11 cellular contexts compared by ENCODE assay signal in genomic region chr17:80793851-80794267, GRCh38.
A peak's percentile ranks its signal among the peaks of the same experiment; 100 is the strongest.
DNase-seq lines count a peak whose midpoint lies in the region; TF ChIP-seq lines count a peak whose summit lies in the region.
"Had no signal": no experiment of that assay in that cellular context is flagged by ENCODE, and none has a peak within 500 bp of the region (broad histone marks: within the 10 kb centered on the region; RNA-seq: fewer than 3 reads in every experiment).

No MANE protein-coding gene starts in this region.

- H3K27ac ChIP-seq in RWPE1 (peak overlapping the region; percentile 87), dorsolateral prefrontal cortex (peak overlapping the region in 31 of 59 donors; percentile 1 to 86 (median 36))

- H3K4me1 Mint-ChIP-seq in Calu3 (ENCODE audit: low read depth, unreplicated experiment) (peaks cover 53% of the 10 kb centered on the region), osteocyte (ENCODE audit: unreplicated experiment) (peaks cover 79% of the 10 kb centered on the region)

- intact Hi-C loops in Calu3 (cut with micrococcal nuclease; ENCODE audit: unreplicated experiment) (no loop called here), dorsolateral prefrontal cortex (cut with DNase I) (loop anchor here in 1 of 2 donors (5.0 kb wide), 1 partner anchor 37 kb away; no protein-coding TSS in a partner anchor)

- TF ChIP-seq CTCF in Calu3 (IDR thresholded peaks at IDR 0.05; ENCODE audit: unreplicated experiment) (no peak), RWPE1 (conservative IDR thresholded peaks at IDR 0.05; ENCODE audit: low read depth) (no peak), dorsolateral prefrontal cortex (IDR thresholded peaks at IDR 0.05 in 54 of 56, conservative IDR thresholded peaks at IDR 0.05 in 2 of 56; ENCODE audit: low read depth in 1 of 56, partially characterized antibody in 56 of 56) (no peak), osteocyte (IDR thresholded peaks at IDR 0.05) (no peak)

- H3K4me3 Mint-ChIP-seq in Calu3 (ENCODE audit: low read depth, unreplicated experiment) (no peak overlapping the region), osteocyte (ENCODE audit: unreplicated experiment) (peak overlapping the region; percentile 37)
- H3K4me3 Mint-ChIP-seq: activated T-cell treated with anti-CD3 and anti-CD28 coated beads, Interleukin-2, amount 50 U/mL, for 4 hours had no signal

- POLR2A ChIA-PET in RWPE1 (lab: Yijun Ruan, JAX; ENCODE audit: low non-redundant PET): no interaction called here

- no TSS peak for BruUV-seq in Calu3 (replicated peaks; lab: Mats Ljungman, UMichigan)

- H3K4me3 ChIP-seq in dorsolateral prefrontal cortex: no peak overlapping the region

- peaks cover 11% of the 10 kb centered on the region for H3K36me3 Mint-ChIP-seq in Calu3 (ENCODE audit: insufficient read depth, unreplicated experiment)
- peaks cover 4% of the 10 kb centered on the region for H3K36me3 Mint-ChIP-seq in osteocyte (ENCODE audit: unreplicated experiment)

- no peaks in the 10 kb centered on the region for H3K9me3 Mint-ChIP-seq in Calu3 (ENCODE audit: low read depth, unreplicated experiment)
- no peaks in the 10 kb centered on the region for H3K9me3 Mint-ChIP-seq in osteocyte (ENCODE audit: unreplicated experiment)
- H3K9me3 Mint-ChIP-seq: activated T-cell treated with anti-CD3 and anti-CD28 coated beads, Interleukin-2, amount 50 U/mL, for 4 hours had no signal

- H3K27ac Mint-ChIP-seq in Calu3 (ENCODE audit: unreplicated experiment): peak overlapping the region; percentile 20
- peak overlapping the region; percentile 87 for H3K27ac Mint-ChIP-seq in osteocyte (ENCODE audit: unreplicated experiment)

- CTCF ChIA-PET in Calu3 (lab: Charles Lee): no interaction called here
- CTCF ChIA-PET in RWPE1 (lab: Yijun Ruan, JAX): interaction anchor here (0.7 kb wide), 1 partner anchor 73 kb away, joined by 3 read pairs; no protein-coding TSS in a partner anchor

- H3K27me3 ChIP-seq in dorsolateral prefrontal cortex: no peaks in the 10 kb centered on the region

- DNase-seq in Calu3: no peak
- no peak for DNase-seq in RWPE1 (ENCODE audit: low spot score)
- peak in 1 of 10 donors; percentile 13 for DNase-seq in dorsolateral prefrontal cortex
- DNase-seq in osteocyte (ENCODE audit: extremely low spot score, unreplicated experiment): no peak
- no peak for DNase-seq in NCI-H1930 (lab: John Stamatoyannopoulos, UW)
- DNase-seq in stimulated activated CD4-positive, alpha-beta T cell treated with anti-CD3 and anti-CD28 coated beads, Interleukin-1b, Interleukin-23, amount 100 ng/mL, for 48 hours: no peak
- DNase-seq in COLO668 (lab: John Stamatoyannopoulos, UW; ENCODE audit: unreplicated experiment): no peak
- no peak for DNase-seq in NCI-H2227 (lab: John Stamatoyannopoulos, UW; ENCODE audit: unreplicated experiment)
- DNase-seq: activated T-cell treated with anti-CD3 and anti-CD28 coated beads, Interleukin-2, amount 50 U/mL, for 4 hours; effector memory CD4-positive, alpha-beta T cell; stimulated activated naive CD8-positive, alpha-beta T cell treated with anti-CD3 and anti-CD28 coated beads, Interleukin-15, Interleukin-2, amounts not matched to agents 100 U/mL and 50 U/mL, for 24 hours had no signal

- no peaks in the 10 kb centered on the region for H3K27me3 Mint-ChIP-seq in Calu3 (ENCODE audit: unreplicated experiment)
- H3K27me3 Mint-ChIP-seq in osteocyte (ENCODE audit: unreplicated experiment): no peaks in the 10 kb centered on the region
